Comparison of ENCODE assay signal across 1 cellular context in genomic region chr12:122500685-122501488, GRCh38.
TF ChIP-seq lines count a peak whose summit lies in the region.

ZCCHC8 (minus strand) TSS chr12:122500932; CDS start chr12:122500840, 92 bp downstream.

TF ChIP-seq in A549, 52 proteins besides CTCF, POLR2A, EP300 and RAD21 (continued from another document):
- TF ChIP-seq, protein P1, sequence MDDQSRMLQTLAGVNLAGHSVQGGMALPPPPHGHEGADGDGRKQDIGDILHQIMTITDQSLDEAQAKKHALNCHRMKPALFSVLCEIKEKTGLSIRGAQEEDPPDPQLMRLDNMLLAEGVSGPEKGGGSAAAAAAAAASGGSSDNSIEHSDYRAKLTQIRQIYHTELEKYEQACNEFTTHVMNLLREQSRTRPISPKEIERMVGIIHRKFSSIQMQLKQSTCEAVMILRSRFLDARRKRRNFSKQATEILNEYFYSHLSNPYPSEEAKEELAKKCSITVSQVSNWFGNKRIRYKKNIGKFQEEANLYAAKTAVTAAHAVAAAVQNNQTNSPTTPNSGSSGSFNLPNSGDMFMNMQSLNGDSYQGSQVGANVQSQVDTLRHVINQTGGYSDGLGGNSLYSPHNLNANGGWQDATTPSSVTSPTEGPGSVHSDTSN (IDR thresholded peaks at IDR 0.05) = no peak; the same call in 1 of the 2 replicates
- peak; percentile 73; the same call in 1 of the 2 replicates for TF ChIP-seq PHF8 (IDR thresholded peaks at IDR 0.05; ENCODE audit: borderline replicate concordance, low read depth)
- no peak for TF ChIP-seq CBX2 (IDR thresholded peaks at IDR 0.05; ENCODE audit: borderline replicate concordance, low read depth)
- TF ChIP-seq FOXS1 (CRISPR knock-in tag; IDR thresholded peaks at IDR 0.05) = no peak
- no peak for TF ChIP-seq E2F6 (IDR thresholded peaks at IDR 0.05; ENCODE audit: borderline replicate concordance, low read depth)
- peak; percentile 6; the same call in 1 of the 2 replicates for TF ChIP-seq MYC (IDR thresholded peaks at IDR 0.05; ENCODE audit: borderline replicate concordance, low read length)
- TF ChIP-seq ATOH8 (CRISPR knock-in tag; IDR thresholded peaks at IDR 0.05; ENCODE audit: low read depth) = no peak
- TF ChIP-seq NR3C1 (IDR thresholded peaks at IDR 0.05) = no peak
- TF ChIP-seq KDM5A (IDR thresholded peaks at IDR 0.05) = peak; percentile 59; the same call in 1 of the 2 replicates
- TF ChIP-seq SREBF2 (IDR thresholded peaks at IDR 0.05) = no peak
- TF ChIP-seq RCOR1 (IDR thresholded peaks at IDR 0.05; ENCODE audit: low read depth, low read length) = no peak
- no peak for TF ChIP-seq FOSL2 (IDR thresholded peaks at IDR 0.05)
- peak; percentile 13; the same call in 1 of the 2 replicates for TF ChIP-seq FOSL2 (CRISPR knock-in tag; IDR thresholded peaks at IDR 0.05)
- TF ChIP-seq KDM1A (IDR thresholded peaks at IDR 0.05; ENCODE audit: low read depth) = no peak
- no peak for TF ChIP-seq MAFK (IDR thresholded peaks at IDR 0.05; ENCODE audit: partially characterized antibody)
- TF ChIP-seq JUN (IDR thresholded peaks at IDR 0.05) = peak; percentile 65 to 84; a peak in 4 of 5 replicates
- no peak for TF ChIP-seq HOXB13 (CRISPR knock-in tag; IDR thresholded peaks at IDR 0.05; ENCODE audit: low read depth)
- TF ChIP-seq ZSCAN20 (CRISPR knock-in tag; IDR thresholded peaks at IDR 0.05) = no peak
- TF ChIP-seq TP53 (CRISPR knock-in tag; IDR thresholded peaks at IDR 0.05) = no peak
- TF ChIP-seq HOXA7 (CRISPR knock-in tag; IDR thresholded peaks at IDR 0.05) = no peak
- peak; percentile 84 for TF ChIP-seq MAX (IDR thresholded peaks at IDR 0.05)
- no peak for TF ChIP-seq HOXB5 (CRISPR knock-in tag; IDR thresholded peaks at IDR 0.05)
